8 cellular contexts compared by ENCODE assay signal in the genomic region with DNA sequence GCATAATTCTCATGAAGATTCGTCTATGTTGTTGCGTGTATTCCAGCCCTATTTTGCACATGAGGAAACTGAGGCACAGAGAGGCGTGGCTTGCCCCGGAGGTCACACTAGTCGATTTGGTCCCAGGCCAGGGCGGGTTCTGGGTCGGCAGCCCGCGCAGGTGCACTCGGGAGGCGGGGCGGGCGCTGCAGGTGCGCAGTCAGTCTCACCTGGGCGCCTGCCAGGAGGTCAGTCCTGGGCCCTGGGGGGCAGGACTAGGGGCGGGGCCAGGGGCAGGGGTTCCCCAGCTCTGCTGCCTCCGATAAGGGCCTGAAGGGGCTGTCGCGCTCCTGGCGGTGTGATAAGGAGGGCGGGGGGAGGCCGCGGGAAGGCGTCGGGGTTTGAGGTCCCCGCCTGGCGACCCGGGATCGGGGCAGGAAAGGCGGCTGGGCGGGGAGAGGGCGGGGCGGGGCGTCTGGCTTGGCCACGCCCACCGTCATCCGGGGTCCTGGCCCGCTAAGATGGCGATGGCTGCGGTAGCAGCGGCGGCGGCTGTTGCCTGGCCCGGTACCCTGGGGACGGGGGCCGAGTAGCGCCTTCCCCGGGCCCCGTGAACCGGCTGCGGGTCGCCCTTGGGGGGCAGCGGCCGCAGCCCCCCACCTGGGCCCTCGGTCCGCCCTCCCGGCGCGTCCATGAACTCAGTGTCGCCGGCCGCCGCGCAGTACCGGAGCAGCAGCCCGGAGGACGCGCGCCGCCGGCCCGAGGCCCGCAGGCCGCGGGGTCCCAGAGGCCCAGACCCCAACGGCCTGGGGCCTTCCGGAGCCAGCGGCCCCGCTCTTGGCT. TPM values are rescaled to one million over a fixed set of nuclear protein-coding genes. Genes with fewer than 3 reads are reported as not detected.
DNase-seq lines count a peak whose midpoint lies in the region; ATAC-seq and TF ChIP-seq lines count a peak whose summit lies in the region.

ATG4D (plus strand) TSS at position 485 of the 822 bp plus-strand sequence; CDS start at position 672, 187 bp downstream.

- WGBS in psoas muscle, 3 donors: 1 to 2% (median 1%) methylated on average over 41 to 79 of the region's 79 CpGs

- H3K4me3 ChIP-seq in right atrium auricular region: peak within 1 kb of the TSS; percentile 82 to 100
- peak within 1 kb of the TSS; percentile 81 for H3K4me3 ChIP-seq in psoas muscle
- H3K4me3 ChIP-seq in uterus: peak within 1 kb of the TSS; percentile 59 to 95

- H3K27ac ChIP-seq in right atrium auricular region (peak within 1 kb of the TSS; percentile 88 to 94), psoas muscle (peak within 1 kb of the TSS; percentile 85), uterus (peak within 1 kb of the TSS; percentile 78 to 93)

- ATAC-seq in psoas muscle: peak; percentile 89 to 94 (median 92)

- TF ChIP-seq CTCF in right atrium auricular region (IDR thresholded peaks at IDR 0.05) (peak in 1 of 2 donors; percentile 17), psoas muscle (IDR thresholded peaks at IDR 0.05) (no peak), uterus (IDR thresholded peaks at IDR 0.05) (no peak)

- POLR2A ChIA-PET in HEK293T (lab: Yijun Ruan, JAX): interaction anchor here (1.0 to 1.4 kb wide), 3 partner anchors 9 to 158 kb away, joined by 3 to 4 read pairs (median 4); partner anchors contain the start of genes KRI1 and QTRT1

- peak; percentile 76 for DNase-seq in EH (ENCODE audit: low read depth)
- DNase-seq in HEK293T (ENCODE audit: extremely low spot score): peak; percentile 98
- peak; percentile 90 to 93 (median 91) for DNase-seq in NCI-H1417 (lab: John Stamatoyannopoulos, UW)
- DNase-seq in T-helper 2 cell: peak; percentile 64 to 82 (median 77)
- peak in 51 of 56 donors; percentile 15 to 85 (median 62) for DNase-seq in amygdala (lab: John Stamatoyannopoulos, UW)
- no peak for DNase-seq in right atrium auricular region (ENCODE audit: low spot score)
- DNase-seq in psoas muscle: peak; percentile 79 to 89
- DNase-seq in uterus: peak; percentile 69 to 80

- H3K36me3 ChIP-seq in right atrium auricular region (peaks cover 11% of the 10 kb centered on the region), psoas muscle (ENCODE audit: insufficient read depth in 1 of 2, low read depth in 1 of 2) (peaks cover 0 to 35% of the 10 kb centered on the region in 2 donors), uterus (no peaks in the 10 kb centered on the region)

- H3K4me1 ChIP-seq in right atrium auricular region (peaks cover 0 to 25% of the 10 kb centered on the region in 2 donors), psoas muscle (peaks cover 11% of the 10 kb centered on the region), uterus (peaks cover 0 to 4% of the 10 kb centered on the region in 2 donors)

- CTCF ChIA-PET in HEK293T (lab: Yijun Ruan, JAX): interaction anchor here (2.0 kb wide), 1 partner anchor 24 kb away, joined by 4 read pairs; no protein-coding TSS in a partner anchor

- TF ChIP-seq POLR2A in uterus (IDR thresholded peaks at IDR 0.05): peak in 1 of 2 donors; percentile 75

- H3K9me3 ChIP-seq in right atrium auricular region (no peaks in the 10 kb centered on the region), psoas muscle (no peaks in the 10 kb centered on the region), uterus (no peaks in the 10 kb centered on the region)

- intact Hi-C loops in psoas muscle (cut with DNase I) (loop anchor here in 1 of 2 donors (5.0 kb wide), 1 partner anchor 36 kb away; no protein-coding TSS in a partner anchor), uterus (cut with DNase I; ENCODE audit: low total_unique reads) (no loop called here)

- H3K27me3 ChIP-seq in right atrium auricular region (no peaks in the 10 kb centered on the region), psoas muscle (ENCODE audit: insufficient read depth in 3 of 3, low read length in 2 of 3) (no peaks in the 10 kb centered on the region), uterus (no peaks in the 10 kb centered on the region)

TF ChIP-seq in HEK293T, 16 proteins besides CTCF, POLR2A, EP300 and RAD21:
- TF ChIP-seq HDGF (IDR thresholded peaks at IDR 0.05; ENCODE audit: borderline replicate concordance) (no peak), ARNT (IDR thresholded peaks at IDR 0.05) (no peak), L3MBTL2 (conservative IDR thresholded peaks at IDR 0.05) (no peak), TARDBP (IDR thresholded peaks at IDR 0.05) (no peak), FOXA1 (IDR thresholded peaks at IDR 0.05) (no peak), SP1 (IDR thresholded peaks at IDR 0.05) (no peak), ZNF384 (IDR thresholded peaks at IDR 0.05) (no peak), LEF1 (IDR thresholded peaks at IDR 0.05; ENCODE audit: borderline replicate concordance) (no peak), FOXM1 (IDR thresholded peaks at IDR 0.05; ENCODE audit: borderline replicate concordance) (no peak), FOXK2 (IDR thresholded peaks at IDR 0.05) (no peak), NFRKB (IDR thresholded peaks at IDR 0.05) (no peak), SUZ12 (IDR thresholded peaks at IDR 0.05) (no peak), ELF4 (IDR thresholded peaks at IDR 0.05) (no peak), BHLHE40 (IDR thresholded peaks at IDR 0.05; ENCODE audit: borderline replicate concordance) (no peak), CTBP1 (IDR thresholded peaks at IDR 0.05; ENCODE audit: borderline replicate concordance) (no peak)
- TF ChIP-seq, protein P1, sequence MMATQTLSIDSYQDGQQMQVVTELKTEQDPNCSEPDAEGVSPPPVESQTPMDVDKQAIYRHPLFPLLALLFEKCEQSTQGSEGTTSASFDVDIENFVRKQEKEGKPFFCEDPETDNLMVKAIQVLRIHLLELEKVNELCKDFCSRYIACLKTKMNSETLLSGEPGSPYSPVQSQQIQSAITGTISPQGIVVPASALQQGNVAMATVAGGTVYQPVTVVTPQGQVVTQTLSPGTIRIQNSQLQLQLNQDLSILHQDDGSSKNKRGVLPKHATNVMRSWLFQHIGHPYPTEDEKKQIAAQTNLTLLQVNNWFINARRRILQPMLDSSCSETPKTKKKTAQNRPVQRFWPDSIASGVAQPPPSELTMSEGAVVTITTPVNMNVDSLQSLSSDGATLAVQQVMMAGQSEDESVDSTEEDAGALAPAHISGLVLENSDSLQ (IDR thresholded peaks at IDR 0.05): no peak

RNA-seq across cellular contexts. Expression of gene ATG4D, which starts in this region (rescaled TPM):
- total RNA-seq in right atrium auricular region: 10 to 100 TPM; 47.1 to 61.2 TPM
- 10 to 100 TPM; 42.5 to 71.8 (median 60.8) TPM for total RNA-seq in psoas muscle
- polyA plus RNA-seq in psoas muscle: 10 to 100 TPM; 49.3 to 95.7 (median 72.8) TPM
- 10 to 100 TPM in 2 of 4 donors, 1 to 10 TPM in 2; 4.4 to 22.1 (median 8.4) TPM for total RNA-seq in uterus
